ENCODE assay signal across 8 cellular contexts in genomic region chr4:37890501-37891220, GRCh38. TPM values are rescaled to one million over a fixed set of nuclear protein-coding genes. Genes with fewer than 3 reads are reported as not detected.
A peak's percentile ranks its signal among the peaks of the same experiment; 100 is the strongest.
DNase-seq lines count a peak whose midpoint lies in the region; ATAC-seq and TF ChIP-seq lines count a peak whose summit lies in the region.

A gene with protein sequence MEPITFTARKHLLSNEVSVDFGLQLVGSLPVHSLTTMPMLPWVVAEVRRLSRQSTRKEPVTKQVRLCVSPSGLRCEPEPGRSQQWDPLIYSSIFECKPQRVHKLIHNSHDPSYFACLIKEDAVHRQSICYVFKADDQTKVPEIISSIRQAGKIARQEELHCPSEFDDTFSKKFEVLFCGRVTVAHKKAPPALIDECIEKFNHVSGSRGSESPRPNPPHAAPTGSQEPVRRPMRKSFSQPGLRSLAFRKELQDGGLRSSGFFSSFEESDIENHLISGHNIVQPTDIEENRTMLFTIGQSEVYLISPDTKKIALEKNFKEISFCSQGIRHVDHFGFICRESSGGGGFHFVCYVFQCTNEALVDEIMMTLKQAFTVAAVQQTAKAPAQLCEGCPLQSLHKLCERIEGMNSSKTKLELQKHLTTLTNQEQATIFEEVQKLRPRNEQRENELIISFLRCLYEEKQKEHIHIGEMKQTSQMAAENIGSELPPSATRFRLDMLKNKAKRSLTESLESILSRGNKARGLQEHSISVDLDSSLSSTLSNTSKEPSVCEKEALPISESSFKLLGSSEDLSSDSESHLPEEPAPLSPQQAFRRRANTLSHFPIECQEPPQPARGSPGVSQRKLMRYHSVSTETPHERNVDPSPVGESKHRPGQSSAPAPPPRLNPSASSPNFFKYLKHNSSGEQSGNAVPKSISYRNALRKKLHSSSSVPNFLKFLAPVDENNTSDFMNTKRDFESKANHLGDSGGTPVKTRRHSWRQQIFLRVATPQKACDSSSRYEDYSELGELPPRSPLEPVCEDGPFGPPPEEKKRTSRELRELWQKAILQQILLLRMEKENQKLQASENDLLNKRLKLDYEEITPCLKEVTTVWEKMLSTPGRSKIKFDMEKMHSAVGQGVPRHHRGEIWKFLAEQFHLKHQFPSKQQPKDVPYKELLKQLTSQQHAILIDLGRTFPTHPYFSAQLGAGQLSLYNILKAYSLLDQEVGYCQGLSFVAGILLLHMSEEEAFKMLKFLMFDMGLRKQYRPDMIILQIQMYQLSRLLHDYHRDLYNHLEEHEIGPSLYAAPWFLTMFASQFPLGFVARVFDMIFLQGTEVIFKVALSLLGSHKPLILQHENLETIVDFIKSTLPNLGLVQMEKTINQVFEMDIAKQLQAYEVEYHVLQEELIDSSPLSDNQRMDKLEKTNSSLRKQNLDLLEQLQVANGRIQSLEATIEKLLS (N-terminal part only) (plus strand): TSS chr4:37891084. CDS start chr4:37902096, 11,012 bp downstream.

- H3K9me3 Mint-ChIP-seq in dendritic cell treated with granulocyte-macrophage colony-stimulating factor and Interleukin-4, amounts not matched to agents 40 ng/mL and 50 ng/mL, for 4 days: no peaks in the 10 kb centered on the region

- peak within 1 kb of the TSS; percentile 60 for H3K27ac Mint-ChIP-seq in dendritic cell treated with granulocyte-macrophage colony-stimulating factor and Interleukin-4, amounts not matched to agents 40 ng/mL and 50 ng/mL, for 4 days

- DNase-seq in HCT116 (ENCODE audit: low read depth, low spot score) (no peak), NCI-H1092 treated with DMSO at 0.1 percent for 48 hours (lab: John Stamatoyannopoulos, UW) (peak; percentile 43), medulla oblongata (ENCODE audit: extremely low spot score) (peak; percentile 58), amniotic stem cell (lab: John Stamatoyannopoulos, UW) (no peak)
- peak; percentile 10 to 29 for DNase-seq in activated CD4-positive, alpha-beta T cell treated with anti-CD3 and anti-CD28 coated beads for 24 hours (ENCODE audit: low read depth in 2 of 2)
- DNase-seq in stimulated activated CD8-positive, alpha-beta memory T cell treated with anti-CD3 and anti-CD28 coated beads, Interleukin-12 subunit alpha, Interleukin-12 subunit beta, amount 100 ng/mL, for 1 hour (ENCODE audit: low read depth): peak; percentile 7

- H2AFZ ChIP-seq in HCT116 (ENCODE audit: low read depth, low read length, poor library complexity, severe bottlenecking): peak within 1 kb of the TSS; percentile 54

- no TSS peak for BruUV-seq in HCT116 (replicated peaks; lab: Mats Ljungman, UMichigan)

- H3K9ac ChIP-seq in HCT116 (ENCODE audit: low read length): peak within 1 kb of the TSS; percentile 65

- H3K27ac ChIP-seq in HCT116 (ENCODE audit: low read depth, low read length): peak within 1 kb of the TSS; percentile 52; the same call in 1 of the 2 replicates

- H3K4me1 ChIP-seq in HCT116 (ENCODE audit: control insufficient read depth in 1 of 2, insufficient read depth in 2 of 2, low read length in 2 of 2): peaks cover 4 to 13% of the 10 kb centered on the region in 2 experiments; a peak in 2 of 4 replicates

- H3K4me3 ChIP-seq in HCT116 (replicated peaks in 1 of 2; ENCODE audit: low read depth in 1 of 2, low read length in 2 of 2): peak within 1 kb of the TSS; percentile 57 to 73

- no peak for TF ChIP-seq POLR2A in HCT116 (IDR thresholded peaks at IDR 0.05; ENCODE audit: borderline replicate concordance, extremely low read depth, insufficient read depth, insufficient read length)

- H3K27me3 ChIP-seq in HCT116 (ENCODE audit: insufficient read depth, low read length): no peaks in the 10 kb centered on the region

- intact Hi-C loops in HCT116 (cut with micrococcal nuclease): no loop called here
- intact Hi-C loops in dendritic cell treated with granulocyte-macrophage colony-stimulating factor and Interleukin-4, amounts not matched to agents 40 ng/mL and 50 ng/mL, for 4 days (cut with micrococcal nuclease): loop anchor here (10.0 kb wide), 1 partner anchor 66 kb away; the partner anchor contains the start of gene PGM2

- POLR2A ChIA-PET in HCT116 (lab: Charles Lee): no interaction called here

- CTCF ChIA-PET in HCT116 (lab: Charles Lee): no interaction called here

- TF ChIP-seq CTCF in GM12874 (IDR thresholded peaks at IDR 0.05; ENCODE audit: insufficient read depth, low read depth, low read length) (peak; percentile 17; the same call in 1 of the 2 replicates), HCT116 (IDR thresholded peaks at IDR 0.05 in 2 of 3, conservative IDR thresholded peaks at IDR 0.05 in 1 of 3; ENCODE audit: borderline replicate concordance in 1 of 3, insufficient read depth in 1 of 3, low read depth in 2 of 3, low read length in 2 of 3) (no peak)

- no peaks in the 10 kb centered on the region for H4K20me1 ChIP-seq in HCT116 (ENCODE audit: insufficient read depth)

- peak; percentile 79 for ATAC-seq in HCT116

- no peaks in the 10 kb centered on the region for H3K9me2 ChIP-seq in HCT116 (ENCODE audit: insufficient read depth)

- 0 out of 4 replicates have a peak, but pooled peaks cover 0 to 2% of the 10 kb centered on the region in 2 experiments for H3K36me3 ChIP-seq in HCT116 (ENCODE audit: control insufficient read depth in 1 of 2, insufficient read depth in 2 of 2, low read length in 2 of 2)

- H3K27me3 Mint-ChIP-seq in dendritic cell treated with granulocyte-macrophage colony-stimulating factor and Interleukin-4, amounts not matched to agents 40 ng/mL and 50 ng/mL, for 4 days: peaks cover 13% of the 10 kb centered on the region

- peak within 1 kb of the TSS; percentile 83 for H3K4me2 ChIP-seq in HCT116 (ENCODE audit: low read length)

- no peaks in the 10 kb centered on the region for H3K36me3 Mint-ChIP-seq in dendritic cell treated with granulocyte-macrophage colony-stimulating factor and Interleukin-4, amounts not matched to agents 40 ng/mL and 50 ng/mL, for 4 days (ENCODE audit: low read depth)

- TF ChIP-seq RAD21 in HCT116 (IDR thresholded peaks at IDR 0.05; ENCODE audit: low read depth): no peak

- peaks cover 37% of the 10 kb centered on the region for H3K4me1 Mint-ChIP-seq in dendritic cell treated with granulocyte-macrophage colony-stimulating factor and Interleukin-4, amounts not matched to agents 40 ng/mL and 50 ng/mL, for 4 days (ENCODE audit: low read depth)

- RAD21 ChIA-PET in HCT116 (lab: Charles Lee; ENCODE audit: low non-redundant PET in 1 of 2, low total read pairs in 2 of 2, uncharacterized antibody in 2 of 2, unreplicated experiment in 2 of 2): no interaction called here

- H3K4me3 Mint-ChIP-seq in dendritic cell treated with granulocyte-macrophage colony-stimulating factor and Interleukin-4, amounts not matched to agents 40 ng/mL and 50 ng/mL, for 4 days: peak within 1 kb of the TSS; percentile 74

- no peaks in the 10 kb centered on the region for H3K9me3 ChIP-seq in HCT116 (ENCODE audit: control insufficient read depth in 1 of 2, insufficient read depth in 1 of 2, low read depth in 1 of 2, low read length in 2 of 2)

- H3K79me2 ChIP-seq in HCT116 (ENCODE audit: insufficient read depth, low read length): no peaks in the 10 kb centered on the region

TF ChIP-seq in HCT116, 20 proteins besides CTCF, POLR2A, EP300 and RAD21:
- no peak for TF ChIP-seq TCF7L2 (IDR thresholded peaks at IDR 0.05; ENCODE audit: borderline replicate concordance, extremely low read depth, insufficient read depth, insufficient read length)
- TF ChIP-seq EZH2phosphoT487 (IDR thresholded peaks at IDR 0.05; ENCODE audit: borderline replicate concordance): no peak
- no peak for TF ChIP-seq SRF (IDR thresholded peaks at IDR 0.05; ENCODE audit: low read depth)
- TF ChIP-seq ZFX (IDR thresholded peaks at IDR 0.05): no peak
- TF ChIP-seq FOSL1 (IDR thresholded peaks at IDR 0.05; ENCODE audit: low read depth): no peak
- TF ChIP-seq ATF3 (IDR thresholded peaks at IDR 0.05): no peak
- no peak; the same call in 1 of the 2 replicates for TF ChIP-seq POLR2AphosphoS5 (IDR thresholded peaks at IDR 0.05; ENCODE audit: low read depth, low read length)
- TF ChIP-seq ZNF274 (IDR thresholded peaks at IDR 0.05; ENCODE audit: low read depth, low read length): no peak
TF ChIP-seq in HCT116: peak in this region for 0.

RNA-seq across cellular contexts. Expression of the gene that starts here (rescaled TPM):
- 82.7 TPM for total RNA-seq in HCT116 (2021; ENCODE audit: unreplicated experiment)
- 64.4 and 65.0 TPM in 2 replicates for polyA plus RNA-seq in HCT116 (2012)

Comparison
In these comparisons a context has a peak if more than half of its experiments do, and no peak if none do; other contexts are left out.
1. DNase-seq: peak in NCI-H1092 treated with DMSO at 0.1 percent for 48 hours (single experiment), activated CD4-positive, alpha-beta T cell treated with anti-CD3 and anti-CD28 coated beads for 24 hours (2 of 2), medulla oblongata (single experiment) and stimulated activated CD8-positive, alpha-beta memory T cell treated with anti-CD3 and anti-CD28 coated beads, Interleukin-12 subunit alpha, Interleukin-12 subunit beta, amount 100 ng/mL, for 1 hour (single experiment); none in HCT116 (single experiment) and amniotic stem cell (single experiment).